In the genomic region with DNA sequence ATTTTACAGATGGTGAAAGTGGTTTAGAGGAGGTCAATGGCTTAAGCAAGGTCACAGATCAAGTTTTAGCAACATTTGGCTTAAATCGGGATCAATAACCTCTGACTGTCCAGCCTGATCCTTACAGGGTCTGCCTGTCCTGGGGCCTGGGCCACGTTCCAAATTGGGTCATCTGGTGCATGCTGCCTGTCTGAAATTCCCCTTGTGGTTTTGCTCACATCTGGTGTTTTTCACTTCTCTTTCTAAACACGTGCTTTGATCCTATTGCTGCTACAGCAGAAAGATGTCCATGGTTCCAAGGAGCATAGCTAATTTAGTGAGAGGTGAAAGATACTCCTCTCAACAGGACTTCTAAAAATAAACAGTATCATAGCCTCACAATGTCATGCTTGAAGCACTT, we compare ENCODE assay signal across 7 cellular contexts. TPM values are rescaled to one million over a fixed set of nuclear protein-coding genes. Genes with fewer than 3 reads are reported as not detected.
DNase-seq lines count a peak whose midpoint lies in the region; ATAC-seq and TF ChIP-seq lines count a peak whose summit lies in the region.
"Not testable (repeated sequence)": the region's sequence is repeated elsewhere in the genome, so short reads cannot be mapped to it uniquely, and the experiment has no call there.

No MANE protein-coding gene starts in this region.

- H3K9me3 ChIP-seq in lung (ENCODE audit: control insufficient read depth in 2 of 2, insufficient read depth in 1 of 2, low read length in 1 of 2) = not testable (repeated sequence)

- H3K27ac ChIP-seq in lung (ENCODE audit: low read depth in 1 of 2, low read length in 1 of 2) = not testable (repeated sequence)

- not testable (repeated sequence) for H3K27me3 ChIP-seq in lung (ENCODE audit: control insufficient read depth, insufficient read depth)

- not testable (repeated sequence) for H3K4me1 ChIP-seq in lung (ENCODE audit: control insufficient read depth in 2 of 2, insufficient read depth in 2 of 2, low read length in 2 of 2)

- no CpG with 5 or more reads among the region's 3 CpGs for WGBS in lung, 2 donors

- not testable (repeated sequence) for TF ChIP-seq CTCF in lung (IDR thresholded peaks at IDR 0.05; ENCODE audit: control extremely low read depth, extremely low read depth)

- ATAC-seq in GM18868 (IDR thresholded peaks at IDR 0.05; ENCODE audit: unreplicated experiment) (peak; percentile 86), GM19467 (IDR thresholded peaks at IDR 0.05; ENCODE audit: unreplicated experiment) (peak; percentile 52), HG02571 (IDR thresholded peaks at IDR 0.05; ENCODE audit: unreplicated experiment) (peak; percentile 53), HG03039 (IDR thresholded peaks at IDR 0.05; ENCODE audit: unreplicated experiment) (peak; percentile 49), HG03432 (IDR thresholded peaks at IDR 0.05; ENCODE audit: unreplicated experiment) (peak; percentile 65), lung (ENCODE audit: insufficient read depth, low FRiP score) (peak; percentile 41)
- ATAC-seq in activated T-helper 17 cell treated with anti-CD3 and anti-CD28 coated beads, Interleukin-2, amount 50 U/mL, for 72 hours (replicated peaks) = peak; percentile 55

- H3K27me3 Mint-ChIP-seq in activated T-helper 17 cell treated with anti-CD3 and anti-CD28 coated beads, Interleukin-2, amount 50 U/mL, for 72 hours = not testable (repeated sequence)

- not testable (repeated sequence) for DNase-seq in lung (ENCODE audit: low spot score)

- not testable (repeated sequence) for H3K4me3 Mint-ChIP-seq in activated T-helper 17 cell treated with anti-CD3 and anti-CD28 coated beads, Interleukin-2, amount 50 U/mL, for 72 hours

- H3K4me3 ChIP-seq in lung = not testable (repeated sequence)

- H3K27ac Mint-ChIP-seq in activated T-helper 17 cell treated with anti-CD3 and anti-CD28 coated beads, Interleukin-2, amount 50 U/mL, for 72 hours = not testable (repeated sequence)

- not testable (repeated sequence) for H3K4me1 Mint-ChIP-seq in activated T-helper 17 cell treated with anti-CD3 and anti-CD28 coated beads, Interleukin-2, amount 50 U/mL, for 72 hours

- not testable (repeated sequence) for H3K9me3 Mint-ChIP-seq in activated T-helper 17 cell treated with anti-CD3 and anti-CD28 coated beads, Interleukin-2, amount 50 U/mL, for 72 hours

- not testable (repeated sequence) for H3K36me3 ChIP-seq in lung (ENCODE audit: control insufficient read depth in 2 of 2, insufficient read depth in 2 of 2, low read length in 2 of 2)

- not testable (repeated sequence) for H3K36me3 Mint-ChIP-seq in activated T-helper 17 cell treated with anti-CD3 and anti-CD28 coated beads, Interleukin-2, amount 50 U/mL, for 72 hours (ENCODE audit: low read depth)

RNA-seq across cellular contexts. Expression of gene NOTCH2NLA, which starts 49.5 kb away (rescaled TPM):
- total RNA-seq in activated T-helper 17 cell treated with anti-CD3 and anti-CD28 coated beads, Interleukin-2, amount 50 U/mL, for 72 hours = 10 to 100 TPM; 26.3 to 45.1 TPM
- 100 to 1,000 TPM in 1 of 2 donors, 10 to 100 TPM in 1; 45.1 to 128 TPM for total RNA-seq in lung
- 10 to 100 TPM; 14.6 to 22.9 TPM for polyA plus RNA-seq in lung
